13 cellular contexts compared by ENCODE assay signal in genomic region chr6:142416179-142416578, GRCh38.
A peak's percentile ranks its signal among the peaks of the same experiment; 100 is the strongest.
DNase-seq lines count a peak whose midpoint lies in the region; ATAC-seq and TF ChIP-seq lines count a peak whose summit lies in the region.
"Had no signal": no experiment of that assay in that cellular context is flagged by ENCODE, and none has a peak within 500 bp of the region (broad histone marks: within the 10 kb centered on the region; RNA-seq: fewer than 3 reads in every experiment).

No MANE protein-coding gene starts in this region.

- H3K4me3 ChIP-seq in IMR-90 (ENCODE audit: insufficient read depth, low read depth, low read length) (no peak overlapping the region), choroid plexus epithelial cell (ENCODE audit: low read depth, low read length) (no peak overlapping the region), OCI-LY7 (ENCODE audit: low read depth, low read length, poor library complexity, severe bottlenecking) (no peak overlapping the region)
- H3K4me3 ChIP-seq: left ventricle myocardium inferior, sigmoid colon had no signal

- peaks cover 0 to 4% of the 10 kb centered on the region in 2 experiments; a peak in 1 of 4 replicates for H3K79me1 ChIP-seq in IMR-90 (ENCODE audit: low read depth in 1 of 2, low read length in 2 of 2)

- no peak overlapping the region for H3K14ac ChIP-seq in IMR-90 (replicated peaks; ENCODE audit: low read depth, low read length)

- H3K9me2 ChIP-seq in OCI-LY7 (ENCODE audit: insufficient read depth, low read length): no peaks in the 10 kb centered on the region

- H2BK5ac ChIP-seq in IMR-90 (ENCODE audit: low read depth, low read length, poor library complexity, severe bottlenecking): peak overlapping the region; percentile 90

- H3K23ac ChIP-seq in IMR-90 (ENCODE audit: low read depth, low read length): no peak overlapping the region; the same call in 1 of the 2 replicates

- 0 out of 2 replicates have a peak overlapping the region, but pooled peaks have one; percentile 95 for H2BK20ac ChIP-seq in IMR-90 (ENCODE audit: low read depth, low read length)

- no peak overlapping the region; the same call in 1 of the 2 replicates for H3K18ac ChIP-seq in IMR-90 (ENCODE audit: low read depth, low read length)

- no peaks in the 10 kb centered on the region for H3K27me3 ChIP-seq in IMR-90 (ENCODE audit: control insufficient read depth, insufficient read depth, low read length)
- H3K27me3 ChIP-seq: sigmoid colon had no signal

- BruUV-seq in IMR-90 (replicated peaks; lab: Mats Ljungman, UMichigan): no TSS peak
- no TSS peak for BruUV-seq in OCI-LY7 (replicated peaks; lab: Mats Ljungman, UMichigan)

- H3K9ac ChIP-seq in IMR-90 (ENCODE audit: low read depth, low read length): no peak overlapping the region

- peak; percentile 85 for DNase-seq in AG20443 (ENCODE audit: low spot score)
- DNase-seq in IMR-90: peak; percentile 99
- peak; percentile 96 for DNase-seq in choroid plexus epithelial cell (ENCODE audit: low read depth)
- peak; percentile 82 for DNase-seq in myocyte (ENCODE audit: low read depth)
- DNase-seq in OCI-LY7 (ENCODE audit: low spot score): no peak
- no peak for DNase-seq in NCI-H526 (lab: John Stamatoyannopoulos, UW)
- DNase-seq in Ammon's horn (ENCODE audit: low spot score): no peak
- DNase-seq: activated T-cell treated with anti-CD3 and anti-CD28 coated beads, Interleukin-2, amount 50 U/mL, for 24 hours; left ventricle myocardium inferior; NCI-H345; sigmoid colon; T-helper 17 cell had no signal

- no peak overlapping the region for H2AK5ac ChIP-seq in IMR-90 (ENCODE audit: low read depth, low read length)

- peak overlapping the region; percentile 58; the same call in 1 of the 2 replicates for H3K4ac ChIP-seq in IMR-90 (ENCODE audit: low read depth, low read length)

- dilution Hi-C loops in IMR-90 (cut with HindIII; ENCODE audit: low sequenced_read_pairs, unreplicated experiment): no loop called here

- CTCF ChIA-PET in IMR-90 (lab: Yijun Ruan, JAX): no interaction called here
- CTCF ChIA-PET in OCI-LY7 (lab: Charles Lee; ENCODE audit: unreplicated experiment): no interaction called here

- H2BK15ac ChIP-seq in IMR-90 (ENCODE audit: low read depth, low read length): no peak overlapping the region

- in situ Hi-C loops in IMR-90 (cut with MboI; ENCODE audit: low sequenced_read_pairs): no loop called here

- H2AK9ac ChIP-seq in IMR-90 (replicated peaks; ENCODE audit: low read depth, low read length, poor library complexity): no peak overlapping the region

- H3K4me1 ChIP-seq in IMR-90 (ENCODE audit: control insufficient read depth, insufficient read depth, low read length): peaks cover 22% of the 10 kb centered on the region
- no peaks in the 10 kb centered on the region for H3K4me1 ChIP-seq in OCI-LY7 (ENCODE audit: insufficient read depth, low read length, poor library complexity, severe bottlenecking)
- H3K4me1 ChIP-seq: left ventricle myocardium inferior, sigmoid colon had no signal

- ATAC-seq in IMR-90 (ENCODE audit: low read depth): peak; percentile 84
- no peak for ATAC-seq in HG02759 (IDR thresholded peaks at IDR 0.05; ENCODE audit: unreplicated experiment)
- ATAC-seq: T-helper 17 cell had no signal

- H2AFZ ChIP-seq in IMR-90 (replicated peaks; ENCODE audit: low read length, poor library complexity): no peak overlapping the region
- no peak overlapping the region for H2AFZ ChIP-seq in OCI-LY7 (ENCODE audit: low read length)

- no peak for TF ChIP-seq CTCF in IMR-90 (conservative IDR thresholded peaks at IDR 0.05; ENCODE audit: low read depth, low read length)
- TF ChIP-seq CTCF in choroid plexus epithelial cell (conservative IDR thresholded peaks at IDR 0.05; ENCODE audit: low read depth, low read length): no peak
- no peak for TF ChIP-seq CTCF in OCI-LY7 (conservative IDR thresholded peaks at IDR 0.05; ENCODE audit: low read length)

- H3K56ac ChIP-seq in IMR-90 (ENCODE audit: extremely low read depth, insufficient read depth, low read length): 0 out of 2 replicates have a peak overlapping the region, but pooled peaks have one; percentile 23

- TF ChIP-seq RAD21 in IMR-90 (IDR thresholded peaks at IDR 0.05; ENCODE audit: low read length): no peak

- H4K5ac ChIP-seq in IMR-90 (ENCODE audit: low read depth, low read length): peak overlapping the region; percentile 19; the same call in 1 of the 2 replicates

- no CpG with 5 or more reads among the region's 3 CpGs for WGBS in IMR-90 (ENCODE audit: extremely low coverage in 2 of 2, insufficient read length in 1 of 2), 2 experiments

- H2BK120ac ChIP-seq in IMR-90 (ENCODE audit: low read depth, low read length): peak overlapping the region; percentile 94

- peaks cover 4% of the 10 kb centered on the region for H3K9me1 ChIP-seq in IMR-90 (ENCODE audit: insufficient read depth, low read length)

- H3K9me3 ChIP-seq in IMR-90 (ENCODE audit: control insufficient read depth, insufficient read depth, low read length) (no peaks in the 10 kb centered on the region), OCI-LY7 (ENCODE audit: low read length) (no peaks in the 10 kb centered on the region)
- H3K9me3 ChIP-seq: left ventricle myocardium inferior, sigmoid colon had no signal

- H4K8ac ChIP-seq in IMR-90 (ENCODE audit: low read depth in 2 of 2, low read length in 2 of 2): peak overlapping the region in 1 of 2 experiments; percentile 38; a peak in 1 of 4 replicates

- TF ChIP-seq POLR2A in IMR-90 (IDR thresholded peaks at IDR 0.05; ENCODE audit: low read depth, low read length): no peak

- H4K91ac ChIP-seq in IMR-90 (ENCODE audit: insufficient read depth, low read depth, low read length): peak overlapping the region; percentile 77; the same call in 1 of the 2 replicates

- H4K20me1 ChIP-seq in IMR-90 (ENCODE audit: insufficient read depth, low read length) (no peaks in the 10 kb centered on the region), OCI-LY7 (ENCODE audit: insufficient read depth, low read length) (no peaks in the 10 kb centered on the region)

- POLR2A ChIA-PET in IMR-90 (lab: Charles Lee; ENCODE audit: unreplicated experiment): no interaction called here
- POLR2A ChIA-PET in OCI-LY7 (lab: Charles Lee): interaction anchor here (0.6 to 1.0 kb wide), 2 partner anchors 20 to 671 kb away, joined by 3 read pairs; no protein-coding TSS in a partner anchor

- intact Hi-C loops in IMR-90 (cut with micrococcal nuclease) (no loop called here), OCI-LY7 (cut with micrococcal nuclease; ENCODE audit: unreplicated experiment) (no loop called here)

- no peaks in the 10 kb centered on the region for H3K79me2 ChIP-seq in OCI-LY7 (ENCODE audit: insufficient read depth, low read depth, low read length)

- H3K27ac ChIP-seq in IMR-90 (ENCODE audit: insufficient read depth, low read length) (no peak overlapping the region), OCI-LY7 (ENCODE audit: low read depth, low read length, poor library complexity, severe bottlenecking) (no peak overlapping the region)
- H3K27ac ChIP-seq: left ventricle myocardium inferior, sigmoid colon had no signal

- H3K4me2 ChIP-seq in IMR-90 (ENCODE audit: low read depth, low read length) (peak overlapping the region; percentile 32; the same call in 1 of the 2 replicates), OCI-LY7 (ENCODE audit: low read length) (no peak overlapping the region)

- 0 out of 2 replicates have a peak, but pooled peaks cover 2% of the 10 kb centered on the region for H3K36me3 ChIP-seq in IMR-90 (ENCODE audit: control insufficient read depth, insufficient read depth, low read length)
- no peaks in the 10 kb centered on the region for H3K36me3 ChIP-seq in OCI-LY7 (ENCODE audit: insufficient read depth, low read length)
- H3K36me3 ChIP-seq: left ventricle myocardium inferior, sigmoid colon had no signal

TF ChIP-seq in IMR-90, 13 proteins besides CTCF, POLR2A, EP300 and RAD21:
- no peak for TF ChIP-seq CHD1 (IDR thresholded peaks at IDR 0.05; ENCODE audit: low read depth, low read length)
- TF ChIP-seq RFX5 (IDR thresholded peaks at IDR 0.05; ENCODE audit: low read depth, low read length): no peak
- TF ChIP-seq USF2 (IDR thresholded peaks at IDR 0.05; ENCODE audit: low read depth, low read length): no peak
- TF ChIP-seq NFE2L2 (IDR thresholded peaks at IDR 0.05; ENCODE audit: low read depth, low read length): peak; percentile 50
- peak; percentile 70 for TF ChIP-seq BHLHE40 (IDR thresholded peaks at IDR 0.05; ENCODE audit: low read depth, low read length)
- TF ChIP-seq RCOR1 (IDR thresholded peaks at IDR 0.05; ENCODE audit: insufficient replicate concordance, low read length): no peak
- peak; percentile 80 for TF ChIP-seq CEBPB (IDR thresholded peaks at IDR 0.05; ENCODE audit: low read depth, low read length)
- TF ChIP-seq ELK1 (IDR thresholded peaks at IDR 0.05; ENCODE audit: borderline replicate concordance, low read depth, low read length): no peak
- TF ChIP-seq MAFK (IDR thresholded peaks at IDR 0.05; ENCODE audit: low read depth, low read length): no peak
- no peak for TF ChIP-seq MXI1 (IDR thresholded peaks at IDR 0.05; ENCODE audit: borderline replicate concordance, low read depth, low read length)
- TF ChIP-seq SMC3 (IDR thresholded peaks at IDR 0.05; ENCODE audit: low read depth, low read length): no peak
- peak; percentile 88 for TF ChIP-seq FOS (IDR thresholded peaks at IDR 0.05; ENCODE audit: low read depth, low read length)

Comparison
In these comparisons a context has a peak if more than half of its experiments do, and no peak if none do; other contexts are left out.
1. DNase-seq: peak in AG20443 (single experiment), IMR-90 (single experiment), choroid plexus epithelial cell (single experiment) and myocyte (single experiment); none in OCI-LY7 (single experiment), NCI-H526 (0 of 2) and Ammon's horn (single experiment).